34 cellular contexts compared by ENCODE assay signal in genomic region chr3:191721390-191721801, GRCh38.
DNase-seq lines count a peak whose midpoint lies in the region; ATAC-seq, FAIRE-seq and TF ChIP-seq lines count a peak whose summit lies in the region.
"Had no signal": no experiment of that assay in that cellular context is flagged by ENCODE, and none has a peak within 500 bp of the region (broad histone marks: within the 10 kb centered on the region; RNA-seq: fewer than 3 reads in every experiment).

No MANE protein-coding gene starts in this region.

- no TSS peak for BruUV-seq in endothelial cell of umbilical vein (replicated peaks; lab: Mats Ljungman, UMichigan)

- H3K9me3 ChIP-seq in endothelial cell of umbilical vein (replicated peaks; ENCODE audit: control insufficient read depth, insufficient read depth, low read length) (no peaks in the 10 kb centered on the region), thyroid gland (no peaks in the 10 kb centered on the region)
- H3K9me3 ChIP-seq: prostate gland, sigmoid colon, tibial nerve had no signal

- ATAC-seq in HG02571 (IDR thresholded peaks at IDR 0.05; ENCODE audit: unreplicated experiment) (no peak), HG02610 (IDR thresholded peaks at IDR 0.05; ENCODE audit: unreplicated experiment) (no peak)
- ATAC-seq: naive thymus-derived CD8-positive, alpha-beta T cell; T-cell had no signal

- intact Hi-C loops in endothelial cell of umbilical vein (cut with micrococcal nuclease): no loop called here
- intact Hi-C loops in thyroid gland (cut with DNase I): no loop called here

- H3K4me1 ChIP-seq in endothelial cell of umbilical vein (ENCODE audit: control insufficient read depth, extremely low read depth, insufficient read depth, low read length) (peaks cover 5% of the 10 kb centered on the region), thyroid gland (peaks cover 9 to 10% of the 10 kb centered on the region in 2 donors)
- H3K4me1 ChIP-seq: prostate gland, sigmoid colon, tibial nerve had no signal

- DNase-seq in DMS153 (lab: John Stamatoyannopoulos, UW) (peak; percentile 18), DMS153 treated with DMSO at 0.1 percent for 48 hours (lab: John Stamatoyannopoulos, UW; ENCODE audit: unreplicated experiment) (no peak), NCI-H2029 (lab: John Stamatoyannopoulos, UW) (peak; percentile 9), endothelial cell of umbilical vein (ENCODE audit: low read depth, low spot score) (peak; percentile 52), renal cortical epithelial cell (ENCODE audit: low read depth) (peak; percentile 7), thyroid gland (no peak)
- DNase-seq: activated CD4-positive, alpha-beta T cell treated with anti-CD3 and anti-CD28 coated beads for 48 hours; activated CD8-positive, alpha-beta memory T cell treated with anti-CD3 and anti-CD28 coated beads for 24 hours; activated effector memory CD4-positive, alpha-beta T cell treated with Interleukin-2 at 50 U/mL for 16 hours; activated T-cell treated with anti-CD3 and anti-CD28 coated beads for 4 hours; anterior cingulate cortex; Calu3; DND-41; effector memory CD4-positive, alpha-beta T cell; erythroblast; GF-D8; glutamatergic neuron; naive thymus-derived CD8-positive, alpha-beta T cell; NCI-H1048; NCI-H187; NCI-H345; NCI-H774; nucleus accumbens; RPMI8226; sigmoid colon; stimulated activated CD4-positive, alpha-beta T cell treated with anti-CD3 and anti-CD28 coated beads, Interleukin-4, amount 100 ng/mL, for 1 hour; T-cell had no signal

- dilution Hi-C loops in endothelial cell of umbilical vein (cut with MboI; ENCODE audit: extremely low pct_ligation_motif_present, low sequenced_read_pairs): no loop called here

- H4K20me1 ChIP-seq in endothelial cell of umbilical vein (replicated peaks; ENCODE audit: control insufficient read depth, extremely low read depth, insufficient read depth, low read length): no peaks in the 10 kb centered on the region

- no peaks in the 10 kb centered on the region for H3K79me2 ChIP-seq in endothelial cell of umbilical vein (ENCODE audit: control insufficient read depth, insufficient read depth, low read length)

- CTCF ChIA-PET in endothelial cell of umbilical vein (lab: Charles Lee): no interaction called here

- H3K9ac ChIP-seq in endothelial cell of umbilical vein (replicated peaks; ENCODE audit: extremely low read depth, insufficient read depth, low read length): no peak overlapping the region

- TF ChIP-seq POLR2A in endothelial cell of umbilical vein (IDR thresholded peaks at IDR 0.05; ENCODE audit: low read depth, low read length): no peak
- no peak for TF ChIP-seq POLR2A in thyroid gland (IDR thresholded peaks at IDR 0.05)

- H3K27me3 ChIP-seq in endothelial cell of umbilical vein (ENCODE audit: control insufficient read depth in 2 of 2, insufficient read depth in 2 of 2, low read length in 2 of 2) (no peaks in the 10 kb centered on the region), thyroid gland (no peaks in the 10 kb centered on the region)
- H3K27me3 ChIP-seq: sigmoid colon, tibial nerve had no signal

- POLR2A ChIA-PET in endothelial cell of umbilical vein (lab: Charles Lee): no interaction called here

- H3K9me1 ChIP-seq in endothelial cell of umbilical vein (replicated peaks; ENCODE audit: control insufficient read depth, extremely low read depth, insufficient read depth, low read length): no peaks in the 10 kb centered on the region

- no peak overlapping the region for H3K27ac ChIP-seq in endothelial cell of umbilical vein (ENCODE audit: insufficient read depth, low read depth, low read length)
- no peak overlapping the region for H3K27ac ChIP-seq in thyroid gland
- H3K27ac ChIP-seq: 22Rv1, prostate gland, sigmoid colon, tibial nerve had no signal

- FAIRE-seq in endothelial cell of umbilical vein (lab: Jason Lieb, UNC): no peak
- FAIRE-seq: colon, islet of Langerhans had no signal

- H2AFZ ChIP-seq in endothelial cell of umbilical vein (ENCODE audit: low read depth, low read length): no peak overlapping the region

- H3K4me3 ChIP-seq in endothelial cell of umbilical vein (replicated peaks in 1 of 3; ENCODE audit: insufficient read depth in 1 of 3, low read depth in 1 of 3, low read length in 3 of 3): no peak overlapping the region
- no peak overlapping the region for H3K4me3 ChIP-seq in thyroid gland (replicated peaks in 1 of 3)
- H3K4me3 ChIP-seq: prostate gland, sigmoid colon, tibial nerve had no signal

- no peak overlapping the region for H3K4me2 ChIP-seq in endothelial cell of umbilical vein (ENCODE audit: insufficient read depth, low read length)

- TF ChIP-seq CTCF in endothelial cell of umbilical vein (IDR thresholded peaks at IDR 0.05; ENCODE audit: extremely low read depth in 1 of 2, insufficient read depth in 1 of 2, low read depth in 1 of 2, low read length in 2 of 2) (no peak), thyroid gland (IDR thresholded peaks at IDR 0.05) (no peak)

- H3K36me3 ChIP-seq in endothelial cell of umbilical vein (ENCODE audit: control insufficient read depth in 2 of 2, extremely low read depth in 1 of 2, insufficient read depth in 2 of 2, low read length in 2 of 2): no peaks in the 10 kb centered on the region
- H3K36me3 ChIP-seq in thyroid gland: no peaks in the 10 kb centered on the region
- H3K36me3 ChIP-seq: prostate gland, sigmoid colon, tibial nerve had no signal

- WGBS in thyroid gland, 2 donors: 34 to 35% methylated on average over 4 of the region's 4 CpGs

TF ChIP-seq in endothelial cell of umbilical vein, 7 proteins besides CTCF, POLR2A, EP300 and RAD21:
- no peak for TF ChIP-seq MAX (IDR thresholded peaks at IDR 0.05; ENCODE audit: insufficient read depth, insufficient read length)
- TF ChIP-seq MYC (IDR thresholded peaks at IDR 0.05; ENCODE audit: low read depth, low read length): no peak
- no peak for TF ChIP-seq EZH2 (IDR thresholded peaks at IDR 0.05; ENCODE audit: borderline replicate concordance, low read depth, low read length, severe bottlenecking)
- no peak for TF ChIP-seq JUN (IDR thresholded peaks at IDR 0.05; ENCODE audit: borderline replicate concordance, insufficient read depth, insufficient read length, low read depth)
- TF ChIP-seq FOS (IDR thresholded peaks at IDR 0.05; ENCODE audit: borderline replicate concordance, insufficient read depth, low read length): no peak
- TF ChIP-seq POLR2AphosphoS5 (IDR thresholded peaks at IDR 0.05; ENCODE audit: insufficient read depth, low read depth, low read length): no peak
- no peak for TF ChIP-seq GATA2 (IDR thresholded peaks at IDR 0.05; ENCODE audit: insufficient read depth, insufficient read length, low read depth, low read length)

Comparison
In these comparisons a context has a peak if more than half of its experiments do, and no peak if none do; other contexts are left out.
1. DNase-seq: peak in DMS153 (single experiment), NCI-H2029 (single experiment), endothelial cell of umbilical vein (single experiment) and renal cortical epithelial cell (single experiment); none in DMS153 treated with DMSO at 0.1 percent for 48 hours (single experiment) and thyroid gland (0 of 2).